Comparison of ENCODE assay signal across 2 cellular contexts in the genomic region with DNA sequence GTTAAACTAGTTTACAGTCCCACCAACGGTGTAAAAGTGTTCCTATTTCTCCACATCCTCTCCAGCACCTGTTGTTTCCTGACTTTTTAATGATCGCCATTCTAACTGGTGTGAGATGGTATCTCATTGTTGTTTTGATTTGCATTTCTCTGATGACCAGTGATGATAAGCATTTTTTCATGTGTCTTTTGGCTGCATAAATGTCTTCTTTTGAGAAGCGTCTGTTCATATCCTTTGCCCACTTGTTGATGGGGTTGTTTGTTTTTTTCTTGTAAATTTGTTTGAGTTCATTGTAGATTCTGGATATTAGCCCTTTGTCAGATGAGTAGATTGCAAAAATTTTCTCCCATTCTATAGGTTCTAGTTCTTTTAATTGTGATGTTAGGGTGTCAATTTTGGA. TPM values are rescaled to one million over a fixed set of nuclear protein-coding genes. Genes with fewer than 3 reads are reported as not detected.
"Had no signal": no experiment of that assay in that cellular context is flagged by ENCODE, and none has a peak within 500 bp of the region (broad histone marks: within the 10 kb centered on the region; RNA-seq: fewer than 3 reads in every experiment).

No MANE protein-coding gene starts in this region.

RNA-seq across cellular contexts. Expression of a gene that starts 8.4 kb away (rescaled TPM):
- total RNA-seq: G401, GM12878 had no signal
- polyA plus RNA-seq: GM12878 had no signal

RNA-seq across cellular contexts. Expression of a gene that starts 25.1 kb away (rescaled TPM):
- total RNA-seq: G401, GM12878 had no signal

RNA-seq across cellular contexts. Expression of a gene that starts 49.6 kb away (rescaled TPM):
- total RNA-seq: G401 had no signal
